In genomic region chr11:131659931-131660330, GRCh38 we compare ENCODE assay signal across 28 cellular contexts.
"Had no signal": no experiment of that assay in that cellular context is flagged by ENCODE, and none has a peak within 500 bp of the region (broad histone marks: within the 10 kb centered on the region; RNA-seq: fewer than 3 reads in every experiment).

No MANE protein-coding gene starts in this region.

- H3K9me3 ChIP-seq: body of pancreas, right lobe of liver, thyroid gland, upper lobe of left lung, vagina had no signal

- H3K27ac ChIP-seq: body of pancreas, cardiac muscle cell, right lobe of liver, thyroid gland, upper lobe of left lung, vagina, VCaP had no signal

- H3K27me3 Mint-ChIP-seq: stimulated activated memory B cell treated with anti-CD40 and anti-IgM and Interleukin-4, amounts not matched to agents 10 μg/mL and 1 μg/mL and 100 μg/mL, for 72 hours had no signal

- DNase-seq: activated CD4-positive, alpha-beta T cell treated with anti-CD3 and anti-CD28 coated beads for 4 hours; activated CD4-positive, alpha-beta T cell treated with anti-CD3 and anti-CD28 coated beads, Interleukin-2, amount 50 U/mL, for 4 hours; activated naive CD4-positive, alpha-beta T cell; activated T-cell treated with anti-CD3 and anti-CD28 coated beads for 4 hours; activated T-cell treated with anti-CD3 and anti-CD28 coated beads, Interleukin-2, amount 50 U/mL, for 72 hours; anterior cingulate cortex; body of pancreas; foreskin fibroblast; hippocampal formation; naive B cell; posterior cingulate gyrus; right lobe of liver; small intestine; stimulated activated CD4-positive, alpha-beta T cell treated with anti-CD3 and anti-CD28 coated beads, Interleukin-1b, Interleukin-23, amount 100 ng/mL, for 48 hours; stimulated activated CD4-positive, alpha-beta T cell treated with anti-CD3 and anti-CD28 coated beads, Interleukin-4, amount 100 ng/mL, for 4 hours; stimulated activated CD8-positive, alpha-beta memory T cell treated with anti-CD3 and anti-CD28 coated beads, Interleukin-4, amount 100 ng/mL, for 48 hours; stimulated activated naive CD8-positive, alpha-beta T cell treated with anti-CD3 and anti-CD28 coated beads, Interleukin-15, amount 100 ng/mL, for 72 hours; T-cell; upper lobe of left lung had no signal

- H3K36me3 Mint-ChIP-seq: activated naive CD4-positive, alpha-beta T cell treated with anti-CD3 and anti-CD28 coated beads, Interleukin-2, amount 50 U/mL, for 72 hours; mesothelial cell of epicardium; naive B cell; stimulated activated memory B cell treated with anti-CD40 and anti-IgM and Interleukin-4, amounts not matched to agents 10 μg/mL and 1 μg/mL and 100 μg/mL, for 72 hours; T-cell had no signal

- H3K4me3 ChIP-seq: body of pancreas, cardiac muscle cell, right lobe of liver, thyroid gland, upper lobe of left lung, vagina had no signal

- H3K27ac Mint-ChIP-seq: activated naive CD4-positive, alpha-beta T cell treated with anti-CD3 and anti-CD28 coated beads, Interleukin-2, amount 50 U/mL, for 72 hours; activated T-cell treated with anti-CD3 and anti-CD28 coated beads, Interleukin-2, amount 50 U/mL, for 72 hours; mesothelial cell of epicardium; stimulated activated memory B cell treated with anti-CD40 and anti-IgM and Interleukin-4, amounts not matched to agents 10 μg/mL and 1 μg/mL and 100 μg/mL, for 72 hours; stimulated activated naive CD8-positive, alpha-beta T cell treated with anti-CD3 and anti-CD28 coated beads, Interleukin-15, amount 100 ng/mL, for 72 hours; T-helper 2 cell treated with Interferon-gamma antibody and Interleukin-4, amounts not matched to agents 5 μg/mL and 100 μg/mL, for 36 hours had no signal

- H3K36me3 ChIP-seq: cardiac muscle cell, right lobe of liver, thyroid gland, upper lobe of left lung, vagina had no signal

- H3K27me3 ChIP-seq: body of pancreas, cardiac muscle cell, right lobe of liver, thyroid gland, upper lobe of left lung, vagina had no signal

- H3K9me3 Mint-ChIP-seq: activated naive CD4-positive, alpha-beta T cell treated with anti-CD3 and anti-CD28 coated beads, Interleukin-2, amount 50 U/mL, for 72 hours; activated T-cell treated with anti-CD3 and anti-CD28 coated beads, Interleukin-2, amount 50 U/mL, for 72 hours; endodermal cell; mesothelial cell of epicardium; stimulated activated naive CD8-positive, alpha-beta T cell treated with anti-CD3 and anti-CD28 coated beads, Interleukin-15, amount 100 ng/mL, for 72 hours; T-cell; T-helper 2 cell treated with Interferon-gamma antibody and Interleukin-4, amounts not matched to agents 5 μg/mL and 100 μg/mL, for 36 hours had no signal

- H3K4me1 ChIP-seq: body of pancreas, right lobe of liver, upper lobe of left lung, vagina had no signal

- H3K4me1 Mint-ChIP-seq: naive B cell; stimulated activated memory B cell treated with anti-CD40 and anti-IgM and Interleukin-4, amounts not matched to agents 10 μg/mL and 1 μg/mL and 100 μg/mL, for 72 hours; stimulated activated naive CD8-positive, alpha-beta T cell treated with anti-CD3 and anti-CD28 coated beads, Interleukin-15, amount 100 ng/mL, for 72 hours; T-cell had no signal

- H3K4me3 Mint-ChIP-seq: activated T-cell treated with anti-CD3 and anti-CD28 coated beads, Interleukin-2, amount 50 U/mL, for 72 hours; endodermal cell; mesothelial cell of epicardium; naive B cell; stimulated activated memory B cell treated with anti-CD40 and anti-IgM and Interleukin-4, amounts not matched to agents 10 μg/mL and 1 μg/mL and 100 μg/mL, for 72 hours; stimulated activated naive CD8-positive, alpha-beta T cell treated with anti-CD3 and anti-CD28 coated beads, Interleukin-15, amount 100 ng/mL, for 72 hours; T-cell; T-helper 2 cell treated with Interferon-gamma antibody and Interleukin-4, amounts not matched to agents 5 μg/mL and 100 μg/mL, for 36 hours had no signal
